1 cellular context compared by ENCODE assay signal in the genomic region with DNA sequence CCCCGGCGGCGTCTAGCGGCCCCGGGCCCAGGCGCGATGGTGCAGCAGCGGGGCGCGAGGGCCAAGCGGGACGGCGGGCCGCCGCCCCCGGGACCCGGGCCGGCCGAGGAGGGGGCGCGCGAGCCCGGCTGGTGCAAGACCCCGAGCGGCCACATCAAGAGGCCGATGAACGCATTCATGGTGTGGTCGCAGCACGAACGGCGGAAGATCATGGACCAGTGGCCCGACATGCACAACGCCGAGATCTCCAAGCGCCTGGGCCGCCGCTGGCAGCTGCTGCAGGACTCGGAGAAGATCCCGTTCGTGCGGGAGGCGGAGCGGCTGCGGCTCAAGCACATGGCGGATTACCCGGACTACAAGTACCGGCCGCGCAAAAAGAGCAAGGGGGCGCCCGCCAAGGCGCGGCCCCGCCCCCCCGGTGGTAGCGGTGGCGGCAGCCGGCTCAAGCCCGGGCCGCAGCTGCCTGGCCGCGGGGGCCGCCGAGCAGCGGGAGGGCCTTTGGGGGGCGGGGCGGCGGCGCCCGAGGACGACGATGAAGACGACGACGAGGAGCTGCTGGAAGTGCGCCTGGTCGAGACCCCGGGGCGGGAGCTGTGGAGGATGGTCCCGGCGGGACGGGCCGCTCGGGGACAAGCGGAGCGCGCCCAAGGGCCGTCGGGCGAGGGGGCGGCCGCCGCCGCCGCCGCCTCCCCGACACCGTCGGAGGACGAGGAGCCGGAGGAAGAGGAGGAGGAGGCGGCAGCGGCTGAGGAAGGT.
TF ChIP-seq lines count a peak whose summit lies in the region.

No MANE protein-coding gene starts in this region.

TF ChIP-seq in HepG2, 621 proteins besides CTCF, POLR2A, EP300 and RAD21 (continued from another document and continues in another):
- TF ChIP-seq ZNF225 (CRISPR knock-in tag; IDR thresholded peaks at IDR 0.05) (no peak), NCOA1 (CRISPR knock-in tag; IDR thresholded peaks at IDR 0.05) (no peak), NFE2L2 (IDR thresholded peaks at IDR 0.05; ENCODE audit: low read length) (no peak), ZNF724P (CRISPR knock-in tag; IDR thresholded peaks at IDR 0.05; ENCODE audit: borderline replicate concordance) (no peak), SRSF9 (IDR thresholded peaks at IDR 0.05; ENCODE audit: borderline replicate concordance, insufficient read depth, low read depth, low read length, poor library complexity, severe bottlenecking) (no peak), ZKSCAN8 (CRISPR knock-in tag; IDR thresholded peaks at IDR 0.05; ENCODE audit: borderline replicate concordance) (no peak), ZNF530 (CRISPR knock-in tag; IDR thresholded peaks at IDR 0.05; ENCODE audit: low read depth) (no peak), HMGXB3 (CRISPR knock-in tag; IDR thresholded peaks at IDR 0.05; ENCODE audit: borderline replicate concordance) (no peak), HOMEZ (CRISPR knock-in tag; IDR thresholded peaks at IDR 0.05; ENCODE audit: low read depth) (no peak), POLR2G (IDR thresholded peaks at IDR 0.05; ENCODE audit: low read depth, low read length) (peak; percentile 3; the same call in 1 of the 2 replicates), ZNF30 (CRISPR knock-in tag; IDR thresholded peaks at IDR 0.05) (no peak), BORCS8-MEF2B (CRISPR knock-in tag; IDR thresholded peaks at IDR 0.05) (no peak; the same call in 1 of the 2 replicates), ZBTB20 (CRISPR knock-in tag; IDR thresholded peaks at IDR 0.05; ENCODE audit: borderline replicate concordance, low read depth) (no peak), KLF15 (CRISPR knock-in tag; IDR thresholded peaks at IDR 0.05; ENCODE audit: borderline replicate concordance) (no peak), ZNF841 (CRISPR knock-in tag; IDR thresholded peaks at IDR 0.05; ENCODE audit: borderline replicate concordance) (peak; percentile 76; the same call in 1 of the 2 replicates), ZNF614 (CRISPR knock-in tag; IDR thresholded peaks at IDR 0.05; ENCODE audit: borderline replicate concordance) (no peak), TOPORS (CRISPR knock-in tag; IDR thresholded peaks at IDR 0.05) (no peak), MEIS2 (CRISPR knock-in tag; IDR thresholded peaks at IDR 0.05) (no peak), SMAD3 (CRISPR knock-in tag; IDR thresholded peaks at IDR 0.05) (no peak), ATM (IDR thresholded peaks at IDR 0.05; ENCODE audit: borderline replicate concordance) (no peak), HOXA5 (CRISPR knock-in tag; IDR thresholded peaks at IDR 0.05) (no peak), TOE1 (CRISPR knock-in tag; IDR thresholded peaks at IDR 0.05) (no peak), TARDBP (CRISPR knock-in tag; IDR thresholded peaks at IDR 0.05) (no peak; the same call in 1 of the 2 replicates), MYC (CRISPR knock-in tag; IDR thresholded peaks at IDR 0.05; ENCODE audit: borderline replicate concordance) (peak; percentile 49), ZNF713 (CRISPR knock-in tag; IDR thresholded peaks at IDR 0.05) (no peak), BRCA1 (CRISPR knock-in tag; IDR thresholded peaks at IDR 0.05) (no peak), ZNF660 (CRISPR knock-in tag; IDR thresholded peaks at IDR 0.05; ENCODE audit: borderline replicate concordance, low read depth) (no peak), POLR2AphosphoS2 (IDR thresholded peaks at IDR 0.05; ENCODE audit: low read depth, low read length) (no peak), MYNN (CRISPR knock-in tag; IDR thresholded peaks at IDR 0.05; ENCODE audit: low read depth) (no peak), ZNF709 (CRISPR knock-in tag; IDR thresholded peaks at IDR 0.05) (peak; percentile 13; the same call in 1 of the 2 replicates), ZNF546 (CRISPR knock-in tag; conservative IDR thresholded peaks at IDR 0.05) (no peak), ZBTB14 (CRISPR knock-in tag; IDR thresholded peaks at IDR 0.05) (no peak; the same call in 1 of the 2 replicates), NBN (conservative IDR thresholded peaks at IDR 0.05) (no peak), JUNB (CRISPR knock-in tag; IDR thresholded peaks at IDR 0.05; ENCODE audit: borderline replicate concordance) (no peak), POGZ (CRISPR knock-in tag; IDR thresholded peaks at IDR 0.05) (peak; percentile 25; the same call in 1 of the 2 replicates), FOXO1 (CRISPR knock-in tag; IDR thresholded peaks at IDR 0.05) (peak; percentile 1; the same call in 1 of the 2 replicates), FOSL1 (CRISPR knock-in tag; IDR thresholded peaks at IDR 0.05; ENCODE audit: borderline replicate concordance) (no peak), SYNCRIP (IDR thresholded peaks at IDR 0.05; ENCODE audit: insufficient read depth, low read depth, low read length) (no peak)
- TF ChIP-seq, protein P1, sequence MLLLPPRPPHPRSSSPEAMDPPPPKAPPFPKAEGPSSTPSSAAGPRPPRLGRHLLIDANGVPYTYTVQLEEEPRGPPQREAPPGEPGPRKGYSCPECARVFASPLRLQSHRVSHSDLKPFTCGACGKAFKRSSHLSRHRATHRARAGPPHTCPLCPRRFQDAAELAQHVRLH (CRISPR knock-in tag; IDR thresholded peaks at IDR 0.05; ENCODE audit: borderline replicate concordance, low read depth), result no peak
- TF ChIP-seq, protein P2, sequence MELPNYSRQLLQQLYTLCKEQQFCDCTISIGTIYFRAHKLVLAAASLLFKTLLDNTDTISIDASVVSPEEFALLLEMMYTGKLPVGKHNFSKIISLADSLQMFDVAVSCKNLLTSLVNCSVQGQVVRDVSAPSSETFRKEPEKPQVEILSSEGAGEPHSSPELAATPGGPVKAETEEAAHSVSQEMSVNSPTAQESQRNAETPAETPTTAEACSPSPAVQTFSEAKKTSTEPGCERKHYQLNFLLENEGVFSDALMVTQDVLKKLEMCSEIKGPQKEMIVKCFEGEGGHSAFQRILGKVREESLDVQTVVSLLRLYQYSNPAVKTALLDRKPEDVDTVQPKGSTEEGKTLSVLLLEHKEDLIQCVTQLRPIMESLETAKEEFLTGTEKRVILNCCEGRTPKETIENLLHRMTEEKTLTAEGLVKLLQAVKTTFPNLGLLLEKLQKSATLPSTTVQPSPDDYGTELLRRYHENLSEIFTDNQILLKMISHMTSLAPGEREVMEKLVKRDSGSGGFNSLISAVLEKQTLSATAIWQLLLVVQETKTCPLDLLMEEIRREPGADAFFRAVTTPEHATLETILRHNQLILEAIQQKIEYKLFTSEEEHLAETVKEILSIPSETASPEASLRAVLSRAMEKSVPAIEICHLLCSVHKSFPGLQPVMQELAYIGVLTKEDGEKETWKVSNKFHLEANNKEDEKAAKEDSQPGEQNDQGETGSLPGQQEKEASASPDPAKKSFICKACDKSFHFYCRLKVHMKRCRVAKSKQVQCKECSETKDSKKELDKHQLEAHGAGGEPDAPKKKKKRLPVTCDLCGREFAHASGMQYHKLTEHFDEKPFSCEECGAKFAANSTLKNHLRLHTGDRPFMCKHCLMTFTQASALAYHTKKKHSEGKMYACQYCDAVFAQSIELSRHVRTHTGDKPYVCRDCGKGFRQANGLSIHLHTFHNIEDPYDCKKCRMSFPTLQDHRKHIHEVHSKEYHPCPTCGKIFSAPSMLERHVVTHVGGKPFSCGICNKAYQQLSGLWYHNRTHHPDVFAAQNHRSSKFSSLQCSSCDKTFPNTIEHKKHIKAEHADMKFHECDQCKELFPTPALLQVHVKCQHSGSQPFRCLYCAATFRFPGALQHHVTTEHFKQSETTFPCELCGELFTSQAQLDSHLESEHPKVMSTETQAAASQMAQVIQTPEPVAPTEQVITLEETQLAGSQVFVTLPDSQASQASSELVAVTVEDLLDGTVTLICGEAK (IDR thresholded peaks at IDR 0.05), result no peak
- TF ChIP-seq, protein P2 (CRISPR knock-in tag; IDR thresholded peaks at IDR 0.05), result 0 out of 2 replicates have a peak, but pooled peaks have one; percentile 22
- TF ChIP-seq, protein P3, sequence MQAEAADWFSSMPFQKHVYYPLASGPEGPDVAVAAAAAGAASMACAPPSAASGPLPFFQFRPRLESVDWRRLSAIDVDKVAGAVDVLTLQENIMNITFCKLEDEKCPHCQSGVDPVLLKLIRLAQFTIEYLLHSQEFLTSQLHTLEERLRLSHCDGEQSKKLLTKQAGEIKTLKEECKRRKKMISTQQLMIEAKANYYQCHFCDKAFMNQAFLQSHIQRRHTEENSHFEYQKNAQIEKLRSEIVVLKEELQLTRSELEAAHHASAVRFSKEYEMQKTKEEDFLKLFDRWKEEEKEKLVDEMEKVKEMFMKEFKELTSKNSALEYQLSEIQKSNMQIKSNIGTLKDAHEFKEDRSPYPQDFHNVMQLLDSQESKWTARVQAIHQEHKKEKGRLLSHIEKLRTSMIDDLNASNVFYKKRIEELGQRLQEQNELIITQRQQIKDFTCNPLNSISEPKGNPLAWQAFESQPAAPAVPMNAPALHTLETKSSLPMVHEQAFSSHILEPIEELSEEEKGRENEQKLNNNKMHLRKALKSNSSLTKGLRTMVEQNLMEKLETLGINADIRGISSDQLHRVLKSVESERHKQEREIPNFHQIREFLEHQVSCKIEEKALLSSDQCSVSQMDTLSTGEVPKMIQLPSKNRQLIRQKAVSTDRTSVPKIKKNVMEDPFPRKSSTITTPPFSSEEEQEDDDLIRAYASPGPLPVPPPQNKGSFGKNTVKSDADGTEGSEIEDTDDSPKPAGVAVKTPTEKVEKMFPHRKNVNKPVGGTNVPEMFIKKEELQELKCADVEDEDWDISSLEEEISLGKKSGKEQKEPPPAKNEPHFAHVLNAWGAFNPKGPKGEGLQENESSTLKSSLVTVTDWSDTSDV (CRISPR knock-in tag; IDR thresholded peaks at IDR 0.05), result peak; percentile 69
